ENCODE assay signal across 14 cellular contexts in the genomic region with DNA sequence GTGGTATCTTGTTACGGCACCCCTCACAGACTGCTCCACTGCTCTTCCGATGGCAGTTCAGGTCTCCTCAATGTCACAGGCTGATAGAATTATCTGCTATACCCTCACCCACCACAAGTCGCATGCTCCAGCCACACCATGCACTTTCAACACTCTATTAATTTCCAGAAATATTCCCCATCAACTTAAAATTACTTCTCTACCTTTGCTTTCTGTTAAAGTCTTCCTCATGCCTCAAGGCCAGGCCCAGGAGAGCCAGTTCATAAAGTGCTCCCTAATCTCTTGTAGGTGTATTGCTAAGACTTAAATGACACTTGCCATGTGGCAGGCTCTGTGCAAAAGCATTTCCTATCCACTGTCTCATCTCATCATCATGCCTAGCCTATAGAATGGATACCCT.
A peak's percentile ranks its signal among the peaks of the same experiment; 100 is the strongest.
DNase-seq lines count a peak whose midpoint lies in the region; ATAC-seq and TF ChIP-seq lines count a peak whose summit lies in the region.
"Had no signal": no experiment of that assay in that cellular context is flagged by ENCODE, and none has a peak within 500 bp of the region (broad histone marks: within the 10 kb centered on the region; RNA-seq: fewer than 3 reads in every experiment).

No MANE protein-coding gene starts in this region.

- H3K27me3 ChIP-seq in WERI-Rb-1 (ENCODE audit: insufficient read depth, low read depth, severe bottlenecking), result no peaks in the 10 kb centered on the region
- H3K27me3 ChIP-seq: MG63 had no signal

- no peak overlapping the region for H3K4me3 ChIP-seq in AG09309 (ENCODE audit: control insufficient read depth, low read depth, low read length)
- no peak overlapping the region for H3K4me3 ChIP-seq in epithelial cell of proximal tubule (ENCODE audit: low read depth, low read length)
- no peak overlapping the region for H3K4me3 ChIP-seq in WERI-Rb-1 (ENCODE audit: low read depth, low read length)
- H3K4me3 ChIP-seq: MG63 had no signal

- DNase-seq in AG09309 (ENCODE audit: low read depth) (no peak), HuH-7 (ENCODE audit: low spot score) (peak; percentile 25), epithelial cell of proximal tubule (ENCODE audit: low read depth) (no peak), NCI-H187 (lab: John Stamatoyannopoulos, UW) (no peak), WERI-Rb-1 (no peak), SKM-1 treated with dmso at 0.1 percent for 144 hours (lab: John Stamatoyannopoulos, UW; ENCODE audit: unreplicated experiment) (no peak)
- DNase-seq in stimulated activated naive CD4-positive, alpha-beta T cell (lab: John Stamatoyannopoulos, UW), result no peak
- DNase-seq: aorta; CD4-positive, CD25-positive, alpha-beta regulatory T cell; MG63; natural killer cell; NK-92 treated with Interleukin-12 subunit alpha and Interleukin-12 subunit beta, amount 100 ng/mL, for 24 hours; stimulated activated CD4-positive, alpha-beta T cell treated with anti-CD3 and anti-CD28 coated beads, Interleukin-12 subunit alpha, Interleukin-12 subunit beta, amount 100 ng/mL, for 4 hours had no signal

- H3K27ac ChIP-seq in WERI-Rb-1, result no peak overlapping the region

- ATAC-seq in GM18909 (IDR thresholded peaks at IDR 0.05; ENCODE audit: poor library complexity, unreplicated experiment), result peak; percentile 64
- ATAC-seq: natural killer cell had no signal

- H3K36me3 ChIP-seq in WERI-Rb-1, result no peaks in the 10 kb centered on the region
- H3K36me3 ChIP-seq: MG63 had no signal

- peak; percentile 3 for TF ChIP-seq CTCF in AG09309 (IDR thresholded peaks at IDR 0.05; ENCODE audit: control insufficient read depth, insufficient read depth, low read depth, low read length, missing control alignments)
- peak; percentile 30 for TF ChIP-seq CTCF in epithelial cell of proximal tubule (conservative IDR thresholded peaks at IDR 0.05; ENCODE audit: low read depth, low read length)
- TF ChIP-seq CTCF in WERI-Rb-1 (IDR thresholded peaks at IDR 0.05; ENCODE audit: low read depth, low read length), result no peak

- no peaks in the 10 kb centered on the region for H3K9me3 ChIP-seq in WERI-Rb-1 (ENCODE audit: severe bottlenecking)
- H3K9me3 ChIP-seq: MG63 had no signal
